Comparison of ENCODE assay signal across 1 cellular context in genomic region chr2:55826246-55826645, GRCh38.
TF ChIP-seq lines count a peak whose summit lies in the region.

No MANE protein-coding gene starts in this region.

TF ChIP-seq in HepG2, 621 proteins besides CTCF, POLR2A, EP300 and RAD21:
- TF ChIP-seq MNT (IDR thresholded peaks at IDR 0.05) (peak; percentile 76), AFF4 (CRISPR knock-in tag; IDR thresholded peaks at IDR 0.05) (no peak)
